ENCODE assay signal across 1 cellular context in genomic region chr14:76894308-76894707, GRCh38.
TF ChIP-seq lines count a peak whose summit lies in the region.

No MANE protein-coding gene starts in this region.

TF ChIP-seq in HepG2, 621 proteins besides CTCF, POLR2A, EP300 and RAD21 (continued from another document):
- TF ChIP-seq ZBTB2 (CRISPR knock-in tag; IDR thresholded peaks at IDR 0.05; ENCODE audit: low read depth) (no peak), HIVEP1 (CRISPR knock-in tag; IDR thresholded peaks at IDR 0.05) (no peak), MAFF (IDR thresholded peaks at IDR 0.05; ENCODE audit: low read depth, low read length) (no peak)
